Comparison of ENCODE assay signal across 21 cellular contexts in genomic region chr5:57303985-57304384, GRCh38.
DNase-seq lines count a peak whose midpoint lies in the region; ATAC-seq and TF ChIP-seq lines count a peak whose summit lies in the region.
"Had no signal": no experiment of that assay in that cellular context is flagged by ENCODE, and none has a peak within 500 bp of the region (broad histone marks: within the 10 kb centered on the region; RNA-seq: fewer than 3 reads in every experiment).

No MANE protein-coding gene starts in this region.

- 0 out of 2 replicates have a peak, but pooled peaks have one; percentile 15 for TF ChIP-seq CTCF in HEK293 (tag by site-specific recombination; IDR thresholded peaks at IDR 0.05)
- TF ChIP-seq CTCF in chondrocyte (IDR thresholded peaks at IDR 0.05), result peak; percentile 30
- TF ChIP-seq CTCF in nephron progenitor cell (IDR thresholded peaks at IDR 0.05), result no peak

- no peak for ATAC-seq in HG03045 (IDR thresholded peaks at IDR 0.05; ENCODE audit: unreplicated experiment)
- ATAC-seq: pancreas had no signal

- H3K4me3 Mint-ChIP-seq in chondrocyte (ENCODE audit: unreplicated experiment) (no peak overlapping the region), nephron progenitor cell (no peak overlapping the region)
- H3K4me3 Mint-ChIP-seq: naive B cell had no signal

- no peak overlapping the region for H3K4me3 ChIP-seq in HEK293 (ENCODE audit: low read depth, low read length)
- H3K4me3 ChIP-seq: adrenal gland, BLaER1, dorsolateral prefrontal cortex, pancreas, suprapubic skin, uterus had no signal

- no peaks in the 10 kb centered on the region for H3K9me3 ChIP-seq in HEK293 (ENCODE audit: control insufficient read depth, insufficient read depth, low read depth, low read length)
- H3K9me3 ChIP-seq: adrenal gland, pancreas, suprapubic skin, uterus had no signal

- CTCF ChIA-PET in HEK293 (lab: Yijun Ruan, JAX), result interaction anchor here (0.7 to 1.3 kb wide), 5 partner anchors 192 to 584 kb away, joined by 3 to 5 read pairs (median 4); no protein-coding TSS in a partner anchor

- DNase-seq in NCI-H748 (lab: John Stamatoyannopoulos, UW; ENCODE audit: unreplicated experiment) (peak; percentile 11), NCI-H748 treated with DMSO at 0.1 percent for 48 hours (lab: John Stamatoyannopoulos, UW) (no peak), chondrocyte (ENCODE audit: low spot score) (no peak), nephron progenitor cell (no peak), NCI-H1417 treated with DMSO at 0.1 percent for 48 hours (lab: John Stamatoyannopoulos, UW) (no peak), OCI-M2 (lab: John Stamatoyannopoulos, UW; ENCODE audit: unreplicated experiment) (no peak)
- DNase-seq: activated CD4-positive, alpha-beta T cell treated with anti-CD3 and anti-CD28 coated beads, Interleukin-2, amount 50 U/mL, for 4 hours; activated gamma-delta T cell; adrenal gland; dorsolateral prefrontal cortex; naive B cell; NCI-H2171 treated with DMSO at 0.1 percent for 48 hours; NCI-H526 treated with DMSO at 0.1 percent for 48 hours; pancreas; T-helper 2 cell; uterus had no signal

- H3K27ac ChIP-seq in HEK293 (ENCODE audit: extremely low read depth, low read depth, low read length), result no peak overlapping the region
- H3K27ac ChIP-seq: adrenal gland, BLaER1, dorsolateral prefrontal cortex, pancreas, suprapubic skin, uterus, VCaP had no signal

- H3K9me3 Mint-ChIP-seq in chondrocyte (ENCODE audit: low read depth), result peaks cover 15% of the 10 kb centered on the region
- peaks cover 34% of the 10 kb centered on the region for H3K9me3 Mint-ChIP-seq in nephron progenitor cell

- peaks cover 3% of the 10 kb centered on the region for H3K36me3 Mint-ChIP-seq in chondrocyte (ENCODE audit: low read depth)
- H3K36me3 Mint-ChIP-seq in nephron progenitor cell (ENCODE audit: low read depth), result peaks cover 21% of the 10 kb centered on the region

- peaks cover 13% of the 10 kb centered on the region for H3K4me1 Mint-ChIP-seq in chondrocyte (ENCODE audit: low read depth)
- peaks cover 22% of the 10 kb centered on the region for H3K4me1 Mint-ChIP-seq in nephron progenitor cell

- POLR2A ChIA-PET in HEK293 (lab: Yijun Ruan, JAX), result no interaction called here

- H3K27me3 Mint-ChIP-seq in chondrocyte (ENCODE audit: low read depth) (no peaks in the 10 kb centered on the region), nephron progenitor cell (ENCODE audit: low read depth, poor library complexity) (peaks cover 4% of the 10 kb centered on the region)
- H3K27me3 Mint-ChIP-seq: naive B cell had no signal

- H3K4me1 ChIP-seq in HEK293 (ENCODE audit: control insufficient read depth, insufficient read depth, low read length), result no peaks in the 10 kb centered on the region; the same call in none of the 2 replicates
- H3K4me1 ChIP-seq: adrenal gland, pancreas, suprapubic skin, uterus had no signal

- H3K36me3 ChIP-seq in HEK293 (ENCODE audit: control insufficient read depth in 2 of 2, insufficient read depth in 1 of 2, low read length in 2 of 2), result no peaks in the 10 kb centered on the region
- H3K36me3 ChIP-seq: adrenal gland, BLaER1, pancreas, suprapubic skin, uterus had no signal

- H3K27ac Mint-ChIP-seq in chondrocyte (ENCODE audit: unreplicated experiment), result no peak overlapping the region
- peak overlapping the region; percentile 15 for H3K27ac Mint-ChIP-seq in nephron progenitor cell
- H3K27ac Mint-ChIP-seq: naive B cell had no signal

TF ChIP-seq in HEK293, 187 proteins besides CTCF, POLR2A, EP300 and RAD21:
- peak; percentile 44; the same call in 1 of the 2 replicates for TF ChIP-seq ZNF692 (tag by site-specific recombination; IDR thresholded peaks at IDR 0.05)
- TF ChIP-seq OVOL3 (tag by site-specific recombination; IDR thresholded peaks at IDR 0.05), result no peak
